1 cellular context compared by ENCODE assay signal in genomic region chr5:59020611-59021285, GRCh38.
TF ChIP-seq lines count a peak whose summit lies in the region.

No MANE protein-coding gene starts in this region.

TF ChIP-seq in HEK293, 187 proteins besides CTCF, POLR2A, EP300 and RAD21 (continued from another document):
- TF ChIP-seq PRDM10 (tag by site-specific recombination; IDR thresholded peaks at IDR 0.05): no peak; the same call in 1 of the 2 replicates
- no peak for TF ChIP-seq ZNF704 (tag by site-specific recombination; IDR thresholded peaks at IDR 0.05)
- no peak for TF ChIP-seq PRDM2 (tag by site-specific recombination; IDR thresholded peaks at IDR 0.05; ENCODE audit: borderline replicate concordance)
- no peak for TF ChIP-seq ZFHX2 (tag by site-specific recombination; conservative IDR thresholded peaks at IDR 0.05)
- peak; percentile 1 for TF ChIP-seq PRDM6 (tag by site-specific recombination; IDR thresholded peaks at IDR 0.05)
- no peak for TF ChIP-seq ZNF280D (tag by site-specific recombination; IDR thresholded peaks at IDR 0.05)
- peak; percentile 58 for TF ChIP-seq FEZF1 (tag by site-specific recombination; IDR thresholded peaks at IDR 0.05)
- TF ChIP-seq ZNF555 (tag by site-specific recombination; conservative IDR thresholded peaks at IDR 0.05): no peak
- no peak for TF ChIP-seq ZNF521 (tag by site-specific recombination; IDR thresholded peaks at IDR 0.05)
- no peak for TF ChIP-seq ZNF350 (tag by site-specific recombination; IDR thresholded peaks at IDR 0.05)
- no peak for TF ChIP-seq KLF8 (tag by site-specific recombination; IDR thresholded peaks at IDR 0.05)
- TF ChIP-seq ZFP3 (tag by site-specific recombination; IDR thresholded peaks at IDR 0.05; ENCODE audit: low read depth): no peak
- TF ChIP-seq ZNF2 (tag by site-specific recombination; IDR thresholded peaks at IDR 0.05): 0 out of 2 replicates have a peak, but pooled peaks have one; percentile 9
- no peak for TF ChIP-seq ZFP37 (tag by site-specific recombination; IDR thresholded peaks at IDR 0.05)
- no peak for TF ChIP-seq ZBTB10 (tag by site-specific recombination; IDR thresholded peaks at IDR 0.05)
- TF ChIP-seq ZBTB44 (tag by site-specific recombination; IDR thresholded peaks at IDR 0.05): no peak
- peak; percentile 84 for TF ChIP-seq ZNF600 (tag by site-specific recombination; IDR thresholded peaks at IDR 0.05)
- no peak for TF ChIP-seq ZNF670 (tag by site-specific recombination; IDR thresholded peaks at IDR 0.05; ENCODE audit: low read depth)
- TF ChIP-seq ZNF302 (tag by site-specific recombination; IDR thresholded peaks at IDR 0.05; ENCODE audit: low read depth): no peak
- TF ChIP-seq ZNF341 (tag by site-specific recombination; IDR thresholded peaks at IDR 0.05; ENCODE audit: low read depth): peak; percentile 59; the same call in 1 of the 2 replicates
- TF ChIP-seq ZNF571 (tag by site-specific recombination; IDR thresholded peaks at IDR 0.05): no peak
- TF ChIP-seq ZSCAN30 (tag by site-specific recombination; IDR thresholded peaks at IDR 0.05): no peak
- TF ChIP-seq ZNF354C (tag by site-specific recombination; IDR thresholded peaks at IDR 0.05; ENCODE audit: borderline replicate concordance, low read depth): no peak
- no peak for TF ChIP-seq ZNF175 (tag by site-specific recombination; IDR thresholded peaks at IDR 0.05)
- TF ChIP-seq ZNF513 (tag by site-specific recombination; IDR thresholded peaks at IDR 0.05): no peak
- TF ChIP-seq BCL6B (tag by site-specific recombination; IDR thresholded peaks at IDR 0.05): 0 out of 2 replicates have a peak, but pooled peaks have one; percentile 94
- TF ChIP-seq ZEB2 (tag by site-specific recombination; IDR thresholded peaks at IDR 0.05): no peak
